In genomic region chr16:49382916-49383315, GRCh38 we compare ENCODE assay signal across 14 cellular contexts. TPM values are rescaled to one million over a fixed set of nuclear protein-coding genes. Genes with fewer than 3 reads are reported as not detected.
DNase-seq lines count a peak whose midpoint lies in the region; ATAC-seq, FAIRE-seq and TF ChIP-seq lines count a peak whose summit lies in the region.
"Had no signal": no experiment of that assay in that cellular context is flagged by ENCODE, and none has a peak within 500 bp of the region (broad histone marks: within the 10 kb centered on the region; RNA-seq: fewer than 3 reads in every experiment).

No MANE protein-coding gene starts in this region.

- no peaks in the 10 kb centered on the region for H3K79me2 ChIP-seq in K562 (ENCODE audit: control insufficient read depth, insufficient read depth, low read length)

- no peaks in the 10 kb centered on the region for H4K20me1 ChIP-seq in K562 (replicated peaks; ENCODE audit: control insufficient read depth, insufficient read depth, low read length)

- no peak overlapping the region for H3K4me3 ChIP-seq in K562
- H3K4me3 ChIP-seq: coronary artery had no signal

- intact Hi-C loops in K562 (cut with micrococcal nuclease) = no loop called here

- no peak overlapping the region for H3K4me3 Mint-ChIP-seq in osteocyte (ENCODE audit: unreplicated experiment)
- H3K4me3 Mint-ChIP-seq: activated CD8-positive, alpha-beta memory T cell treated with anti-CD3 and anti-CD28 coated beads, Interleukin-2, amount 10 ng/mL, durations not matched to agents 7 days and 5 days had no signal

- H2AFZ ChIP-seq in K562 (ENCODE audit: low read depth, low read length) = no peak overlapping the region

- ATAC-seq in K562 = peak; percentile 64; the same call in 2 of the 3 replicates
- no peak for ATAC-seq in foreskin keratinocyte
- ATAC-seq: activated CD8-positive, alpha-beta memory T cell treated with anti-CD3 and anti-CD28 coated beads, Interleukin-2, amount 10 ng/mL, durations not matched to agents 7 days and 5 days had no signal

- in situ Hi-C loops in K562 (cut with MboI) = no loop called here

- TF ChIP-seq POLR2A in K562 (conservative IDR thresholded peaks at IDR 0.05) = no peak

- H3K4me1 ChIP-seq in K562 (replicated peaks in 1 of 2; ENCODE audit: control insufficient read depth in 2 of 2, insufficient read depth in 2 of 2, low read length in 2 of 2) (no peaks in the 10 kb centered on the region), foreskin keratinocyte (no peaks in the 10 kb centered on the region)

- H3K4me1 Mint-ChIP-seq in osteocyte (ENCODE audit: unreplicated experiment) = no peaks in the 10 kb centered on the region
- H3K4me1 Mint-ChIP-seq: activated CD8-positive, alpha-beta memory T cell treated with anti-CD3 and anti-CD28 coated beads, Interleukin-2, amount 10 ng/mL, durations not matched to agents 7 days and 5 days had no signal

- no peak overlapping the region for H3K27ac Mint-ChIP-seq in osteocyte (ENCODE audit: unreplicated experiment)
- H3K27ac Mint-ChIP-seq: activated CD8-positive, alpha-beta memory T cell treated with anti-CD3 and anti-CD28 coated beads, Interleukin-2, amount 10 ng/mL, durations not matched to agents 7 days and 5 days had no signal

- TF ChIP-seq CTCF in K562 (IDR thresholded peaks at IDR 0.05 in 2 of 3, conservative IDR thresholded peaks at IDR 0.05 in 1 of 3; ENCODE audit: insufficient read depth in 2 of 3, low read depth in 1 of 3, low read length in 3 of 3) (peak; percentile 29 to 36 (median 32); a peak in 2 of 6 replicates), osteocyte (IDR thresholded peaks at IDR 0.05) (no peak), foreskin keratinocyte (conservative IDR thresholded peaks at IDR 0.05) (no peak)

- H3K9me3 ChIP-seq in K562 (replicated peaks; ENCODE audit: control insufficient read depth, insufficient read depth, low read depth, low read length) = no peaks in the 10 kb centered on the region

- no peaks in the 10 kb centered on the region for H3K9me1 ChIP-seq in K562 (ENCODE audit: control insufficient read depth, insufficient read depth, low read length)

- H3K4me2 ChIP-seq in K562 (ENCODE audit: insufficient read depth, low read length) = no peak overlapping the region

- TF ChIP-seq RAD21 in Ishikawa (IDR thresholded peaks at IDR 0.05; ENCODE audit: low read depth) (peak; percentile 33), K562 (CRISPR knock-in tag; conservative IDR thresholded peaks at IDR 0.05 in 1 of 2, IDR thresholded peaks at IDR 0.05 in 1 of 2) (no peak)

- H3K27me3 Mint-ChIP-seq in osteocyte (ENCODE audit: unreplicated experiment) = no peaks in the 10 kb centered on the region
- H3K27me3 Mint-ChIP-seq: activated CD8-positive, alpha-beta memory T cell treated with anti-CD3 and anti-CD28 coated beads, Interleukin-2, amount 10 ng/mL, durations not matched to agents 7 days and 5 days had no signal

- TF ChIP-seq EP300 in Ishikawa (IDR thresholded peaks at IDR 0.05; ENCODE audit: borderline replicate concordance) (no peak), K562 (IDR thresholded peaks at IDR 0.05; ENCODE audit: low read length) (no peak)

- no peaks in the 10 kb centered on the region for H3K36me3 ChIP-seq in K562 (ENCODE audit: control insufficient read depth, insufficient read depth, low read length)

- POLR2A ChIA-PET in K562 (lab: Yijun Ruan, JAX) = no interaction called here

- CTCF ChIA-PET in K562 (lab: Yijun Ruan, JAX; ENCODE audit: low intra/inter-chr PET ratio) = no interaction called here

- H3K27me3 ChIP-seq in K562 (ENCODE audit: control insufficient read depth in 2 of 2, insufficient read depth in 2 of 2, low read length in 2 of 2) (peaks cover 0 to 5% of the 10 kb centered on the region in 2 experiments; a peak in 1 of 5 replicates), foreskin keratinocyte (no peaks in the 10 kb centered on the region)

- no peak overlapping the region for H3K9ac ChIP-seq in K562 (ENCODE audit: insufficient read depth in 1 of 2, low read depth in 2 of 2, low read length in 2 of 2)

- DNase-seq in NCI-H82 (lab: John Stamatoyannopoulos, UW) (peak; percentile 39), NCI-H82 treated with DMSO at 0.1 percent for 48 hours (lab: John Stamatoyannopoulos, UW; ENCODE audit: unreplicated experiment) (no peak), K562 (ENCODE audit: extremely low read depth in 1 of 4, low spot score in 3 of 4) (peak in 2 of 4 experiments; percentile 12 to 16), osteocyte (ENCODE audit: extremely low spot score, unreplicated experiment) (peak; percentile 62), SIG-M5 treated with dmso at 0.1 percent for 504 hours (lab: John Stamatoyannopoulos, UW; ENCODE audit: unreplicated experiment) (no peak), NCI-H1930 (lab: John Stamatoyannopoulos, UW) (no peak), foreskin keratinocyte (no peak)
- DNase-seq: activated CD8-positive, alpha-beta memory T cell treated with anti-CD3 and anti-CD28 coated beads, Interleukin-2, amount 10 ng/mL, durations not matched to agents 7 days and 5 days; DMS79 had no signal

- H3K27ac ChIP-seq in K562 (ENCODE audit: extremely low read depth, low read depth, low read length) = no peak overlapping the region
- H3K27ac ChIP-seq in foreskin keratinocyte = no peak overlapping the region
- H3K27ac ChIP-seq: coronary artery had no signal

- 0% methylated on average over 1 of the region's 1 CpG for WGBS in K562 (ENCODE audit: insufficient coverage, low coverage, missing lambda C conversion rate)

- H3K36me3 Mint-ChIP-seq in osteocyte (ENCODE audit: unreplicated experiment) = no peaks in the 10 kb centered on the region
- H3K36me3 Mint-ChIP-seq: activated CD8-positive, alpha-beta memory T cell treated with anti-CD3 and anti-CD28 coated beads, Interleukin-2, amount 10 ng/mL, durations not matched to agents 7 days and 5 days had no signal

- FAIRE-seq in K562 (lab: Jason Lieb, UNC) = peak; percentile 67
- FAIRE-seq: urothelium cell line had no signal

- BruUV-seq in K562 (replicated peaks; lab: Mats Ljungman, UMichigan) = no TSS peak

- H3K9me3 Mint-ChIP-seq in osteocyte (ENCODE audit: unreplicated experiment) = no peaks in the 10 kb centered on the region

TF ChIP-seq in Ishikawa, 13 proteins besides CTCF, POLR2A, EP300 and RAD21 (continues in another document):
- TF ChIP-seq CEBPB (IDR thresholded peaks at IDR 0.05) (no peak), MAX (IDR thresholded peaks at IDR 0.05) (no peak)

TF ChIP-seq in K562, 482 proteins besides CTCF, POLR2A, EP300 and RAD21:
- no peak for TF ChIP-seq GMEB1 (CRISPR knock-in tag; IDR thresholded peaks at IDR 0.05)

RNA-seq across cellular contexts. Expression of gene C16orf78, which starts 9.3 kb away (rescaled TPM):
- total RNA-seq in K562 (2011; cell fraction: chromatin; rRNA removed; ENCODE audit: low replicate concordance) = not detected in 2 replicates
- not detected in 2 replicates for total RNA-seq in K562 (2011; cell fraction: nucleolus; rRNA removed)
- total RNA-seq in K562 (2011; cell fraction: nucleoplasm; rRNA removed) = not detected in 2 replicates
- total RNA-seq in K562 (2014; rRNA removed) (not detected in 2 replicates), K562 (2014; rRNA removed; fragmentation: Illumina TruSeq; extraction: Trizol) (not detected in 2 replicates), K562 (2015; rRNA removed; fragmentation: Illumina TruSeq; extraction: Trizol) (not detected in 2 replicates), K562 (2021) (not detected in 2 replicates), osteocyte (not detected in 2 replicates), foreskin keratinocyte (not detected in 2 replicates)
- polyA plus RNA-seq in K562 (2011; rRNA removed) (not detected in 2 replicates), K562 (2014; fragmentation: Illumina TruSeq; extraction: Trizol) (not detected in 2 replicates), K562 (2014; fragmentation: Nextera tagmentation; extraction: Ambion mirVana) (not detected), K562 (2014; rRNA removed) (not detected in 2 replicates), foreskin keratinocyte (not detected in 2 replicates)
- not detected in 2 replicates for polyA plus RNA-seq in K562 (2011; cell fraction: cytosol; rRNA removed)
- polyA plus RNA-seq in K562 (2011; cell fraction: nucleus; rRNA removed) = not detected in 2 replicates
- polyA plus RNA-seq in K562 (2012) = not detected in 2 replicates
- not detected in 2 replicates for polyA minus RNA-seq in K562 (2011; rRNA and poly(A)+ RNA removed)
- not detected in 2 replicates for polyA minus RNA-seq in K562 (2011; cell fraction: cytosol; rRNA and poly(A)+ RNA removed)
- polyA minus RNA-seq in K562 (2011; cell fraction: nucleus; rRNA and poly(A)+ RNA removed) = not detected in 2 replicates
- total RNA-seq: activated CD8-positive, alpha-beta memory T cell treated with anti-CD3 and anti-CD28 coated beads, Interleukin-2, amount 10 ng/mL, durations not matched to agents 7 days and 5 days; mononuclear cell; posterior vena cava had no signal

Comparison
In these comparisons a context has a peak if more than half of its experiments do, and no peak if none do; other contexts are left out.
1. DNase-seq: peak in NCI-H82 (single experiment) and osteocyte (single experiment); none in NCI-H82 treated with DMSO at 0.1 percent for 48 hours (single experiment), SIG-M5 treated with dmso at 0.1 percent for 504 hours (single experiment), NCI-H1930 (0 of 2) and foreskin keratinocyte (0 of 2).
2. CTCF ChIP-seq: peak in K562 (3 of 3); none in osteocyte (single experiment) and foreskin keratinocyte (single experiment).